In the genomic region with DNA sequence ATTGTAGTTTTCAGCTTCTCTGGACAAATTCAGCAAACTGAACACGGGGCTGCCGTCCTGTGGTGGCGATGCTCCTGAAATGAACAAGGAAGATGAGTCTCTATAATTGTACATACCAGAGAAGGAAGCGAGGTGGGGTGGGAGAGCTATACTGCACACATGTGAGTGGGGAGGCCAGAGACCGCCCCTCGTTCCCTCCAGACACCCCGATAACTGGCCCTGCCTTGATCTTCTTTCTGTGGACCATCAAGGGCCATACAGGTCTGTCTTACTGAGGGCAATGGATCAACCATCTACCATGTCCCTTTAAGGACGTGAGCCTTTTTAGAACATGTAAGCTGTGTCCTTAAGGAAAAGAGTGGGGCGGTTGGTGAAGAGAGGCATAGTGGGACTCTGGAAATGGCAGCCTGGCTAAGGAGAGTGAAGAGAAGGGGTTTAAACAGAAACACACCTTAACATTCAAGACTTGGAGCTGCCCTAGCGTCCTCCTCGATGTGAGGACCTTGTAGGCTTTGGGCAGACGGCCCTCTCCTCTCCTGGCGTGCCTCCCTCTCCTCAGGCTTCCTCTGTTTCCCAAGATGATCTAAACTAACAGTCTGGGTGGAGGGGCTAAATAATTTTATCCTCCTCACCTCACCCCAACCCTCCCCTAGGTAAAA, we compare ENCODE assay signal across 1 cellular context.
TF ChIP-seq lines count a peak whose summit lies in the region.

No MANE protein-coding gene starts in this region.

TF ChIP-seq in SK-N-SH treated with all-trans-retinoic acid at 6 μM for 48 hours, 23 proteins besides CTCF, POLR2A, EP300 and RAD21 (continued from another document):
- TF ChIP-seq, protein P1, sequence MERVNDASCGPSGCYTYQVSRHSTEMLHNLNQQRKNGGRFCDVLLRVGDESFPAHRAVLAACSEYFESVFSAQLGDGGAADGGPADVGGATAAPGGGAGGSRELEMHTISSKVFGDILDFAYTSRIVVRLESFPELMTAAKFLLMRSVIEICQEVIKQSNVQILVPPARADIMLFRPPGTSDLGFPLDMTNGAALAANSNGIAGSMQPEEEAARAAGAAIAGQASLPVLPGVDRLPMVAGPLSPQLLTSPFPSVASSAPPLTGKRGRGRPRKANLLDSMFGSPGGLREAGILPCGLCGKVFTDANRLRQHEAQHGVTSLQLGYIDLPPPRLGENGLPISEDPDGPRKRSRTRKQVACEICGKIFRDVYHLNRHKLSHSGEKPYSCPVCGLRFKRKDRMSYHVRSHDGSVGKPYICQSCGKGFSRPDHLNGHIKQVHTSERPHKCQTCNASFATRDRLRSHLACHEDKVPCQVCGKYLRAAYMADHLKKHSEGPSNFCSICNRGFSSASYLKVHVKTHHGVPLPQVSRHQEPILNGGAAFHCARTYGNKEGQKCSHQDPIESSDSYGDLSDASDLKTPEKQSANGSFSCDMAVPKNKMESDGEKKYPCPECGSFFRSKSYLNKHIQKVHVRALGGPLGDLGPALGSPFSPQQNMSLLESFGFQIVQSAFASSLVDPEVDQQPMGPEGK (CRISPR knock-in tag; IDR thresholded peaks at IDR 0.05; ENCODE audit: borderline replicate concordance), result no peak
- TF ChIP-seq, protein P2, sequence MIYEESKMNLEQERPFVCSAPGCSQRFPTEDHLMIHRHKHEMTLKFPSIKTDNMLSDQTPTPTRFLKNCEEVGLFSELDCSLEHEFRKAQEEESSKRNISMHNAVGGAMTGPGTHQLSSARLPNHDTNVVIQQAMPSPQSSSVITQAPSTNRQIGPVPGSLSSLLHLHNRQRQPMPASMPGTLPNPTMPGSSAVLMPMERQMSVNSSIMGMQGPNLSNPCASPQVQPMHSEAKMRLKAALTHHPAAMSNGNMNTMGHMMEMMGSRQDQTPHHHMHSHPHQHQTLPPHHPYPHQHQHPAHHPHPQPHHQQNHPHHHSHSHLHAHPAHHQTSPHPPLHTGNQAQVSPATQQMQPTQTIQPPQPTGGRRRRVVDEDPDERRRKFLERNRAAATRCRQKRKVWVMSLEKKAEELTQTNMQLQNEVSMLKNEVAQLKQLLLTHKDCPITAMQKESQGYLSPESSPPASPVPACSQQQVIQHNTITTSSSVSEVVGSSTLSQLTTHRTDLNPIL (CRISPR knock-in tag; IDR thresholded peaks at IDR 0.05; ENCODE audit: low read depth), result no peak
